In the genomic region with DNA sequence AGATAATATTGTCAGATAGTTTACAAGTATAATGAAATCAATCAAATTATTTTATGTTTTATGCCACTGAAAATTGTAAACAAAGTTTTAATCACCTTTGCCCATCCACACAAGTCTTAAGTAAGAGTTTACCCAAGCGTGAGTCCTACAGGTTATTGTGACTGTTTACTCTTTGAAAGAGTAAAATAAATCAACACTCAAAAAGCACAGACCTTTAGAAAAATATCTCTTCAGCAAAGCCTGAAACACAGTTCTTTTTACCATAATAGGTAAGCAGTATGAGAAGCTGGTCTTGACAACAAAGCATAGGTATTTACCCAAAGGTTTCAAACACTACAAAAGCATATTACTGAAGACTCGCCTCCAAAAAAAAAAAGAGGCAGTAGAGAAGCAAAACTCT, we compare ENCODE assay signal across 3 cellular contexts.
TF ChIP-seq lines count a peak whose summit lies in the region.

No MANE protein-coding gene starts in this region.

TF ChIP-seq in SK-N-SH, 30 proteins besides CTCF, POLR2A, EP300 and RAD21:
- TF ChIP-seq SMC3 (IDR thresholded peaks at IDR 0.05; ENCODE audit: low read depth, low read length) (no peak), GABPA (IDR thresholded peaks at IDR 0.05; ENCODE audit: low read depth) (no peak)
- TF ChIP-seq, protein P1, sequence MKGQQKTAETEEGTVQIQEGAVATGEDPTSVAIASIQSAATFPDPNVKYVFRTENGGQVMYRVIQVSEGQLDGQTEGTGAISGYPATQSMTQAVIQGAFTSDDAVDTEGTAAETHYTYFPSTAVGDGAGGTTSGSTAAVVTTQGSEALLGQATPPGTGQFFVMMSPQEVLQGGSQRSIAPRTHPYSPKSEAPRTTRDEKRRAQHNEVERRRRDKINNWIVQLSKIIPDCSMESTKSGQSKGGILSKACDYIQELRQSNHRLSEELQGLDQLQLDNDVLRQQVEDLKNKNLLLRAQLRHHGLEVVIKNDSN (IDR thresholded peaks at IDR 0.05; ENCODE audit: borderline replicate concordance, low read depth): no peak

TF ChIP-seq in SK-N-SH treated with all-trans-retinoic acid at 6 μM for 48 hours, 23 proteins besides CTCF, POLR2A, EP300 and RAD21:
- TF ChIP-seq ESRRG (CRISPR knock-in tag; IDR thresholded peaks at IDR 0.05) (no peak), ZNF70 (CRISPR knock-in tag; IDR thresholded peaks at IDR 0.05) (no peak), PPARA (CRISPR knock-in tag; IDR thresholded peaks at IDR 0.05; ENCODE audit: borderline replicate concordance) (no peak), ISL1 (CRISPR knock-in tag; IDR thresholded peaks at IDR 0.05) (no peak), SNAI2 (CRISPR knock-in tag; IDR thresholded peaks at IDR 0.05) (no peak), ZFP30 (CRISPR knock-in tag; IDR thresholded peaks at IDR 0.05) (no peak), BACH2 (CRISPR knock-in tag; IDR thresholded peaks at IDR 0.05; ENCODE audit: borderline replicate concordance) (no peak), ZFP3 (CRISPR knock-in tag; IDR thresholded peaks at IDR 0.05) (no peak), ZC3H10 (CRISPR knock-in tag; IDR thresholded peaks at IDR 0.05) (no peak), OSR1 (CRISPR knock-in tag; IDR thresholded peaks at IDR 0.05) (no peak), ZNF8 (CRISPR knock-in tag; IDR thresholded peaks at IDR 0.05) (no peak), ARNTL (CRISPR knock-in tag; IDR thresholded peaks at IDR 0.05; ENCODE audit: borderline replicate concordance, low read depth) (no peak), TCF4 (CRISPR knock-in tag; IDR thresholded peaks at IDR 0.05; ENCODE audit: borderline replicate concordance) (no peak)
- TF ChIP-seq, protein P2, sequence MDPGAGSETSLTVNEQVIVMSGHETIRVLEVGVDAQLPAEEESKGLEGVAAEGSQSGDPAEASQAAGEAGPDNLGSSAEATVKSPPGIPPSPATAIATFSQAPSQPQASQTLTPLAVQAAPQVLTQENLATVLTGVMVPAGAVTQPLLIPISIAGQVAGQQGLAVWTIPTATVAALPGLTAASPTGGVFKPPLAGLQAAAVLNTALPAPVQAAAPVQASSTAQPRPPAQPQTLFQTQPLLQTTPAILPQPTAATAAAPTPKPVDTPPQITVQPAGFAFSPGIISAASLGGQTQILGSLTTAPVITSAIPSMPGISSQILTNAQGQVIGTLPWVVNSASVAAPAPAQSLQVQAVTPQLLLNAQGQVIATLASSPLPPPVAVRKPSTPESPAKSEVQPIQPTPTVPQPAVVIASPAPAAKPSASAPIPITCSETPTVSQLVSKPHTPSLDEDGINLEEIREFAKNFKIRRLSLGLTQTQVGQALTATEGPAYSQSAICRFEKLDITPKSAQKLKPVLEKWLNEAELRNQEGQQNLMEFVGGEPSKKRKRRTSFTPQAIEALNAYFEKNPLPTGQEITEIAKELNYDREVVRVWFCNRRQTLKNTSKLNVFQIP (CRISPR knock-in tag; IDR thresholded peaks at IDR 0.05; ENCODE audit: borderline replicate concordance, low read depth): no peak
- TF ChIP-seq, protein P3, sequence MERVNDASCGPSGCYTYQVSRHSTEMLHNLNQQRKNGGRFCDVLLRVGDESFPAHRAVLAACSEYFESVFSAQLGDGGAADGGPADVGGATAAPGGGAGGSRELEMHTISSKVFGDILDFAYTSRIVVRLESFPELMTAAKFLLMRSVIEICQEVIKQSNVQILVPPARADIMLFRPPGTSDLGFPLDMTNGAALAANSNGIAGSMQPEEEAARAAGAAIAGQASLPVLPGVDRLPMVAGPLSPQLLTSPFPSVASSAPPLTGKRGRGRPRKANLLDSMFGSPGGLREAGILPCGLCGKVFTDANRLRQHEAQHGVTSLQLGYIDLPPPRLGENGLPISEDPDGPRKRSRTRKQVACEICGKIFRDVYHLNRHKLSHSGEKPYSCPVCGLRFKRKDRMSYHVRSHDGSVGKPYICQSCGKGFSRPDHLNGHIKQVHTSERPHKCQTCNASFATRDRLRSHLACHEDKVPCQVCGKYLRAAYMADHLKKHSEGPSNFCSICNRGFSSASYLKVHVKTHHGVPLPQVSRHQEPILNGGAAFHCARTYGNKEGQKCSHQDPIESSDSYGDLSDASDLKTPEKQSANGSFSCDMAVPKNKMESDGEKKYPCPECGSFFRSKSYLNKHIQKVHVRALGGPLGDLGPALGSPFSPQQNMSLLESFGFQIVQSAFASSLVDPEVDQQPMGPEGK (CRISPR knock-in tag; IDR thresholded peaks at IDR 0.05; ENCODE audit: borderline replicate concordance): no peak
- TF ChIP-seq, protein P4, sequence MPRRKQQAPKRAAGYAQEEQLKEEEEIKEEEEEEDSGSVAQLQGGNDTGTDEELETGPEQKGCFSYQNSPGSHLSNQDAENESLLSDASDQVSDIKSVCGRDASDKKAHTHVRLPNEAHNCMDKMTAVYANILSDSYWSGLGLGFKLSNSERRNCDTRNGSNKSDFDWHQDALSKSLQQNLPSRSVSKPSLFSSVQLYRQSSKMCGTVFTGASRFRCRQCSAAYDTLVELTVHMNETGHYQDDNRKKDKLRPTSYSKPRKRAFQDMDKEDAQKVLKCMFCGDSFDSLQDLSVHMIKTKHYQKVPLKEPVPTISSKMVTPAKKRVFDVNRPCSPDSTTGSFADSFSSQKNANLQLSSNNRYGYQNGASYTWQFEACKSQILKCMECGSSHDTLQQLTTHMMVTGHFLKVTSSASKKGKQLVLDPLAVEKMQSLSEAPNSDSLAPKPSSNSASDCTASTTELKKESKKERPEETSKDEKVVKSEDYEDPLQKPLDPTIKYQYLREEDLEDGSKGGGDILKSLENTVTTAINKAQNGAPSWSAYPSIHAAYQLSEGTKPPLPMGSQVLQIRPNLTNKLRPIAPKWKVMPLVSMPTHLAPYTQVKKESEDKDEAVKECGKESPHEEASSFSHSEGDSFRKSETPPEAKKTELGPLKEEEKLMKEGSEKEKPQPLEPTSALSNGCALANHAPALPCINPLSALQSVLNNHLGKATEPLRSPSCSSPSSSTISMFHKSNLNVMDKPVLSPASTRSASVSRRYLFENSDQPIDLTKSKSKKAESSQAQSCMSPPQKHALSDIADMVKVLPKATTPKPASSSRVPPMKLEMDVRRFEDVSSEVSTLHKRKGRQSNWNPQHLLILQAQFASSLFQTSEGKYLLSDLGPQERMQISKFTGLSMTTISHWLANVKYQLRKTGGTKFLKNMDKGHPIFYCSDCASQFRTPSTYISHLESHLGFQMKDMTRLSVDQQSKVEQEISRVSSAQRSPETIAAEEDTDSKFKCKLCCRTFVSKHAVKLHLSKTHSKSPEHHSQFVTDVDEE (CRISPR knock-in tag; IDR thresholded peaks at IDR 0.05): no peak
- TF ChIP-seq, protein P5, sequence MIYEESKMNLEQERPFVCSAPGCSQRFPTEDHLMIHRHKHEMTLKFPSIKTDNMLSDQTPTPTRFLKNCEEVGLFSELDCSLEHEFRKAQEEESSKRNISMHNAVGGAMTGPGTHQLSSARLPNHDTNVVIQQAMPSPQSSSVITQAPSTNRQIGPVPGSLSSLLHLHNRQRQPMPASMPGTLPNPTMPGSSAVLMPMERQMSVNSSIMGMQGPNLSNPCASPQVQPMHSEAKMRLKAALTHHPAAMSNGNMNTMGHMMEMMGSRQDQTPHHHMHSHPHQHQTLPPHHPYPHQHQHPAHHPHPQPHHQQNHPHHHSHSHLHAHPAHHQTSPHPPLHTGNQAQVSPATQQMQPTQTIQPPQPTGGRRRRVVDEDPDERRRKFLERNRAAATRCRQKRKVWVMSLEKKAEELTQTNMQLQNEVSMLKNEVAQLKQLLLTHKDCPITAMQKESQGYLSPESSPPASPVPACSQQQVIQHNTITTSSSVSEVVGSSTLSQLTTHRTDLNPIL (CRISPR knock-in tag; IDR thresholded peaks at IDR 0.05; ENCODE audit: low read depth): no peak

TF ChIP-seq in GM12878, 131 proteins besides CTCF, POLR2A, EP300 and RAD21:
- TF ChIP-seq MTA3 (IDR thresholded peaks at IDR 0.05; ENCODE audit: borderline replicate concordance, low read length) (no peak), POLR2AphosphoS2 (IDR thresholded peaks at IDR 0.05; ENCODE audit: low read depth, low read length) (no peak), ZNF274 (IDR thresholded peaks at IDR 0.05; ENCODE audit: insufficient read depth, insufficient read length) (no peak), MTA2 (IDR thresholded peaks at IDR 0.05; ENCODE audit: low read depth) (no peak), FOXM1 (IDR thresholded peaks at IDR 0.05; ENCODE audit: low read depth, low read length) (no peak), NR2F1 (conservative IDR thresholded peaks at IDR 0.05) (no peak), CHD1 (IDR thresholded peaks at IDR 0.05; ENCODE audit: low read depth, low read length) (no peak), EED (IDR thresholded peaks at IDR 0.05; ENCODE audit: low read depth) (no peak), MEF2B (IDR thresholded peaks at IDR 0.05; ENCODE audit: partially characterized antibody, poor library complexity, severe bottlenecking) (no peak), POLR2AphosphoS5 (IDR thresholded peaks at IDR 0.05; ENCODE audit: low read length) (no peak), SREBF2 (IDR thresholded peaks at IDR 0.05; ENCODE audit: low read length) (no peak), SMARCA5 (IDR thresholded peaks at IDR 0.05) (no peak), JUNB (IDR thresholded peaks at IDR 0.05) (no peak), SIX5 (IDR thresholded peaks at IDR 0.05; ENCODE audit: low read depth, low read length, severe bottlenecking) (no peak), TCF7 (IDR thresholded peaks at IDR 0.05; ENCODE audit: borderline replicate concordance) (no peak), STAT3 (IDR thresholded peaks at IDR 0.05; ENCODE audit: low read depth, low read length) (no peak)
- TF ChIP-seq, protein P6, sequence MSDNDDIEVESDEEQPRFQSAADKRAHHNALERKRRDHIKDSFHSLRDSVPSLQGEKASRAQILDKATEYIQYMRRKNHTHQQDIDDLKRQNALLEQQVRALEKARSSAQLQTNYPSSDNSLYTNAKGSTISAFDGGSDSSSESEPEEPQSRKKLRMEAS (IDR thresholded peaks at IDR 0.05; ENCODE audit: low read depth, low read length): no peak
- TF ChIP-seq, protein P7, sequence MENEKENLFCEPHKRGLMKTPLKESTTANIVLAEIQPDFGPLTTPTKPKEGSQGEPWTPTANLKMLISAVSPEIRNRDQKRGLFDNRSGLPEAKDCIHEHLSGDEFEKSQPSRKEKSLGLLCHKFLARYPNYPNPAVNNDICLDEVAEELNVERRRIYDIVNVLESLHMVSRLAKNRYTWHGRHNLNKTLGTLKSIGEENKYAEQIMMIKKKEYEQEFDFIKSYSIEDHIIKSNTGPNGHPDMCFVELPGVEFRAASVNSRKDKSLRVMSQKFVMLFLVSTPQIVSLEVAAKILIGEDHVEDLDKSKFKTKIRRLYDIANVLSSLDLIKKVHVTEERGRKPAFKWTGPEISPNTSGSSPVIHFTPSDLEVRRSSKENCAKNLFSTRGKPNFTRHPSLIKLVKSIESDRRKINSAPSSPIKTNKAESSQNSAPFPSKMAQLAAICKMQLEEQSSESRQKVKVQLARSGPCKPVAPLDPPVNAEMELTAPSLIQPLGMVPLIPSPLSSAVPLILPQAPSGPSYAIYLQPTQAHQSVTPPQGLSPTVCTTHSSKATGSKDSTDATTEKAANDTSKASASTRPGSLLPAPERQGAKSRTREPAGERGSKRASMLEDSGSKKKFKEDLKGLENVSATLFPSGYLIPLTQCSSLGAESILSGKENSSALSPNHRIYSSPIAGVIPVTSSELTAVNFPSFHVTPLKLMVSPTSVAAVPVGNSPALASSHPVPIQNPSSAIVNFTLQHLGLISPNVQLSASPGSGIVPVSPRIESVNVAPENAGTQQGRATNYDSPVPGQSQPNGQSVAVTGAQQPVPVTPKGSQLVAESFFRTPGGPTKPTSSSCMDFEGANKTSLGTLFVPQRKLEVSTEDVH (IDR thresholded peaks at IDR 0.05; ENCODE audit: low read depth, partially characterized antibody): no peak
- TF ChIP-seq, protein P8, sequence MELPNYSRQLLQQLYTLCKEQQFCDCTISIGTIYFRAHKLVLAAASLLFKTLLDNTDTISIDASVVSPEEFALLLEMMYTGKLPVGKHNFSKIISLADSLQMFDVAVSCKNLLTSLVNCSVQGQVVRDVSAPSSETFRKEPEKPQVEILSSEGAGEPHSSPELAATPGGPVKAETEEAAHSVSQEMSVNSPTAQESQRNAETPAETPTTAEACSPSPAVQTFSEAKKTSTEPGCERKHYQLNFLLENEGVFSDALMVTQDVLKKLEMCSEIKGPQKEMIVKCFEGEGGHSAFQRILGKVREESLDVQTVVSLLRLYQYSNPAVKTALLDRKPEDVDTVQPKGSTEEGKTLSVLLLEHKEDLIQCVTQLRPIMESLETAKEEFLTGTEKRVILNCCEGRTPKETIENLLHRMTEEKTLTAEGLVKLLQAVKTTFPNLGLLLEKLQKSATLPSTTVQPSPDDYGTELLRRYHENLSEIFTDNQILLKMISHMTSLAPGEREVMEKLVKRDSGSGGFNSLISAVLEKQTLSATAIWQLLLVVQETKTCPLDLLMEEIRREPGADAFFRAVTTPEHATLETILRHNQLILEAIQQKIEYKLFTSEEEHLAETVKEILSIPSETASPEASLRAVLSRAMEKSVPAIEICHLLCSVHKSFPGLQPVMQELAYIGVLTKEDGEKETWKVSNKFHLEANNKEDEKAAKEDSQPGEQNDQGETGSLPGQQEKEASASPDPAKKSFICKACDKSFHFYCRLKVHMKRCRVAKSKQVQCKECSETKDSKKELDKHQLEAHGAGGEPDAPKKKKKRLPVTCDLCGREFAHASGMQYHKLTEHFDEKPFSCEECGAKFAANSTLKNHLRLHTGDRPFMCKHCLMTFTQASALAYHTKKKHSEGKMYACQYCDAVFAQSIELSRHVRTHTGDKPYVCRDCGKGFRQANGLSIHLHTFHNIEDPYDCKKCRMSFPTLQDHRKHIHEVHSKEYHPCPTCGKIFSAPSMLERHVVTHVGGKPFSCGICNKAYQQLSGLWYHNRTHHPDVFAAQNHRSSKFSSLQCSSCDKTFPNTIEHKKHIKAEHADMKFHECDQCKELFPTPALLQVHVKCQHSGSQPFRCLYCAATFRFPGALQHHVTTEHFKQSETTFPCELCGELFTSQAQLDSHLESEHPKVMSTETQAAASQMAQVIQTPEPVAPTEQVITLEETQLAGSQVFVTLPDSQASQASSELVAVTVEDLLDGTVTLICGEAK (IDR thresholded peaks at IDR 0.05; ENCODE audit: borderline replicate concordance): no peak
- TF ChIP-seq, protein P9, sequence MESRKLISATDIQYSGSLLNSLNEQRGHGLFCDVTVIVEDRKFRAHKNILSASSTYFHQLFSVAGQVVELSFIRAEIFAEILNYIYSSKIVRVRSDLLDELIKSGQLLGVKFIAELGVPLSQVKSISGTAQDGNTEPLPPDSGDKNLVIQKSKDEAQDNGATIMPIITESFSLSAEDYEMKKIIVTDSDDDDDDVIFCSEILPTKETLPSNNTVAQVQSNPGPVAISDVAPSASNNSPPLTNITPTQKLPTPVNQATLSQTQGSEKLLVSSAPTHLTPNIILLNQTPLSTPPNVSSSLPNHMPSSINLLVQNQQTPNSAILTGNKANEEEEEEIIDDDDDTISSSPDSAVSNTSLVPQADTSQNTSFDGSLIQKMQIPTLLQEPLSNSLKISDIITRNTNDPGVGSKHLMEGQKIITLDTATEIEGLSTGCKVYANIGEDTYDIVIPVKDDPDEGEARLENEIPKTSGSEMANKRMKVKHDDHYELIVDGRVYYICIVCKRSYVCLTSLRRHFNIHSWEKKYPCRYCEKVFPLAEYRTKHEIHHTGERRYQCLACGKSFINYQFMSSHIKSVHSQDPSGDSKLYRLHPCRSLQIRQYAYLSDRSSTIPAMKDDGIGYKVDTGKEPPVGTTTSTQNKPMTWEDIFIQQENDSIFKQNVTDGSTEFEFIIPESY (IDR thresholded peaks at IDR 0.05): no peak
TF ChIP-seq in GM12878: peak in this region for 0.
